20 cellular contexts compared by ENCODE assay signal in genomic region chr15:49646891-49647290, GRCh38.
"Had no signal": no experiment of that assay in that cellular context is flagged by ENCODE, and none has a peak within 500 bp of the region (broad histone marks: within the 10 kb centered on the region; RNA-seq: fewer than 3 reads in every experiment).

No MANE protein-coding gene starts in this region.

- H3K27me3 ChIP-seq: esophagus squamous epithelium, gastroesophageal sphincter, neutrophil, spleen, testis had no signal

- H3K4me1 Mint-ChIP-seq: naive B cell; stimulated activated memory B cell treated with anti-CD40 and anti-IgM and Interleukin-4, amounts not matched to agents 10 μg/mL and 1 μg/mL and 100 μg/mL, for 72 hours had no signal

- DNase-seq: esophagus squamous epithelium; foreskin fibroblast; glutamatergic neuron; left cardiac atrium; left ventricle myocardium superior; mesenchymal stem cell; naive B cell; posterior cingulate gyrus; spleen; stimulated activated CD4-positive, alpha-beta T cell treated with anti-CD3 and anti-CD28 coated beads, Interleukin-15, amount 100 ng/mL, for 24 hours; stimulated activated CD4-positive, alpha-beta T cell treated with anti-CD3 and anti-CD28 coated beads, Interleukin-1b, Interleukin-23, amount 100 ng/mL, for 48 hours; stimulated activated CD4-positive, alpha-beta T cell treated with anti-CD3 and anti-CD28 coated beads, Interleukin-4, amount 100 ng/mL, for 24 hours; testis; trophoblast cell had no signal

- H3K27ac ChIP-seq: esophagus squamous epithelium, neutrophil, spleen, testis had no signal

- H3K4me3 ChIP-seq: esophagus squamous epithelium, gastroesophageal sphincter, lung, spleen, testis had no signal

- H3K27me3 Mint-ChIP-seq: dendritic cell treated with granulocyte-macrophage colony-stimulating factor and Interleukin-4, amounts not matched to agents 40 ng/mL and 50 ng/mL, for 4 days; naive B cell; stimulated activated memory B cell treated with anti-CD40 and anti-IgM and Interleukin-4, amounts not matched to agents 10 μg/mL and 1 μg/mL and 100 μg/mL, for 72 hours; stimulated activated naive CD8-positive, alpha-beta T cell treated with anti-CD3 and anti-CD28 coated beads, Interleukin-15, Interleukin-2, amounts not matched to agents 100 ng/mL and 50 ng/mL, for 24 hours had no signal

- H3K36me3 ChIP-seq: esophagus squamous epithelium, neutrophil had no signal

- H3K4me3 Mint-ChIP-seq: dendritic cell treated with granulocyte-macrophage colony-stimulating factor and Interleukin-4, amounts not matched to agents 40 ng/mL and 50 ng/mL, for 4 days; naive B cell; stimulated activated memory B cell treated with anti-CD40 and anti-IgM and Interleukin-4, amounts not matched to agents 10 μg/mL and 1 μg/mL and 100 μg/mL, for 72 hours; stimulated activated naive CD8-positive, alpha-beta T cell treated with anti-CD3 and anti-CD28 coated beads, Interleukin-15, Interleukin-2, amounts not matched to agents 100 ng/mL and 50 ng/mL, for 24 hours had no signal

- H3K9me3 ChIP-seq: gastroesophageal sphincter, neutrophil, testis had no signal

- H3K27ac Mint-ChIP-seq: dendritic cell treated with granulocyte-macrophage colony-stimulating factor and Interleukin-4, amounts not matched to agents 40 ng/mL and 50 ng/mL, for 4 days; stimulated activated memory B cell treated with anti-CD40 and anti-IgM and Interleukin-4, amounts not matched to agents 10 μg/mL and 1 μg/mL and 100 μg/mL, for 72 hours; stimulated activated naive CD8-positive, alpha-beta T cell treated with anti-CD3 and anti-CD28 coated beads, Interleukin-15, Interleukin-2, amounts not matched to agents 100 ng/mL and 50 ng/mL, for 24 hours had no signal

- H3K4me1 ChIP-seq: spleen had no signal
